ENCODE assay signal across 1 cellular context in the genomic region with DNA sequence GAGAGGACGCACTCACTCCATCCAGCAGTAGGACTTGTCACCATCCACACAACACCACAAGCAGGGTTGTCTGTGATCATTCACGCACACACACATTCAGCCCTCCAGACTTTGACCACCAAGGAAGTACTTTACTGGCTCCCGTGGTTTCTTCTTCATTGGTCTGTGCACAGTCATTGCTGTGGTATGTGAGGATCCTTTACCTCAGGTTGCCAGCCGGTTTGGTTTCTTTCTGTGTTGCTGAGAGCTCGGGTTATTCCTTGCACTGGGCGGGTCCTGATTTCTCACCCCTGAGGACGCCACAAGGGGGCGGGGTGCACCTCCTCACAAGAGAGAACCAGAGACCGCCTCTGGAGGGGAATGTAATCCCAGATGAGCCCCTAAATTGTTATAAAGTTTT.
TF ChIP-seq lines count a peak whose summit lies in the region.

No MANE protein-coding gene starts in this region.

TF ChIP-seq in H1, 55 proteins besides CTCF, POLR2A, EP300 and RAD21:
- TF ChIP-seq GABPA (IDR thresholded peaks at IDR 0.05; ENCODE audit: borderline replicate concordance, insufficient read depth, low read length) = no peak
- peak; percentile 4; the same call in 1 of the 2 replicates for TF ChIP-seq RFX5 (IDR thresholded peaks at IDR 0.05; ENCODE audit: borderline replicate concordance, low read depth, low read length)
- no peak for TF ChIP-seq SP2 (IDR thresholded peaks at IDR 0.05; ENCODE audit: low read length)
- TF ChIP-seq MAFK (IDR thresholded peaks at IDR 0.05; ENCODE audit: low read depth, low read length) = no peak
- TF ChIP-seq TEAD4 (IDR thresholded peaks at IDR 0.05; ENCODE audit: low read depth, low read length) = peak; percentile 81
- TF ChIP-seq BRCA1 (IDR thresholded peaks at IDR 0.05; ENCODE audit: low read depth, low read length) = no peak
- no peak for TF ChIP-seq SIX5 (IDR thresholded peaks at IDR 0.05; ENCODE audit: low read depth, low read length)
- TF ChIP-seq RBBP5 (IDR thresholded peaks at IDR 0.05; ENCODE audit: borderline replicate concordance, low read depth, low read length) = 0 out of 2 replicates have a peak, but pooled peaks have one; percentile 39
- TF ChIP-seq CHD1 (IDR thresholded peaks at IDR 0.05; ENCODE audit: low read depth, low read length) = no peak
- TF ChIP-seq TAF1 (IDR thresholded peaks at IDR 0.05; ENCODE audit: low read depth, low read length) = peak; percentile 42; the same call in 1 of the 2 replicates
- TF ChIP-seq JUND (IDR thresholded peaks at IDR 0.05; ENCODE audit: low read length) = peak; percentile 91
- TF ChIP-seq ASH2L (IDR thresholded peaks at IDR 0.05; ENCODE audit: low read length) = peak; percentile 10
- TF ChIP-seq JUN (IDR thresholded peaks at IDR 0.05; ENCODE audit: low read depth, low read length) = peak; percentile 70; the same call in 1 of the 2 replicates
- TF ChIP-seq POU5F1 (IDR thresholded peaks at IDR 0.05; ENCODE audit: low read depth, low read length) = no peak
- TF ChIP-seq, protein P1, sequence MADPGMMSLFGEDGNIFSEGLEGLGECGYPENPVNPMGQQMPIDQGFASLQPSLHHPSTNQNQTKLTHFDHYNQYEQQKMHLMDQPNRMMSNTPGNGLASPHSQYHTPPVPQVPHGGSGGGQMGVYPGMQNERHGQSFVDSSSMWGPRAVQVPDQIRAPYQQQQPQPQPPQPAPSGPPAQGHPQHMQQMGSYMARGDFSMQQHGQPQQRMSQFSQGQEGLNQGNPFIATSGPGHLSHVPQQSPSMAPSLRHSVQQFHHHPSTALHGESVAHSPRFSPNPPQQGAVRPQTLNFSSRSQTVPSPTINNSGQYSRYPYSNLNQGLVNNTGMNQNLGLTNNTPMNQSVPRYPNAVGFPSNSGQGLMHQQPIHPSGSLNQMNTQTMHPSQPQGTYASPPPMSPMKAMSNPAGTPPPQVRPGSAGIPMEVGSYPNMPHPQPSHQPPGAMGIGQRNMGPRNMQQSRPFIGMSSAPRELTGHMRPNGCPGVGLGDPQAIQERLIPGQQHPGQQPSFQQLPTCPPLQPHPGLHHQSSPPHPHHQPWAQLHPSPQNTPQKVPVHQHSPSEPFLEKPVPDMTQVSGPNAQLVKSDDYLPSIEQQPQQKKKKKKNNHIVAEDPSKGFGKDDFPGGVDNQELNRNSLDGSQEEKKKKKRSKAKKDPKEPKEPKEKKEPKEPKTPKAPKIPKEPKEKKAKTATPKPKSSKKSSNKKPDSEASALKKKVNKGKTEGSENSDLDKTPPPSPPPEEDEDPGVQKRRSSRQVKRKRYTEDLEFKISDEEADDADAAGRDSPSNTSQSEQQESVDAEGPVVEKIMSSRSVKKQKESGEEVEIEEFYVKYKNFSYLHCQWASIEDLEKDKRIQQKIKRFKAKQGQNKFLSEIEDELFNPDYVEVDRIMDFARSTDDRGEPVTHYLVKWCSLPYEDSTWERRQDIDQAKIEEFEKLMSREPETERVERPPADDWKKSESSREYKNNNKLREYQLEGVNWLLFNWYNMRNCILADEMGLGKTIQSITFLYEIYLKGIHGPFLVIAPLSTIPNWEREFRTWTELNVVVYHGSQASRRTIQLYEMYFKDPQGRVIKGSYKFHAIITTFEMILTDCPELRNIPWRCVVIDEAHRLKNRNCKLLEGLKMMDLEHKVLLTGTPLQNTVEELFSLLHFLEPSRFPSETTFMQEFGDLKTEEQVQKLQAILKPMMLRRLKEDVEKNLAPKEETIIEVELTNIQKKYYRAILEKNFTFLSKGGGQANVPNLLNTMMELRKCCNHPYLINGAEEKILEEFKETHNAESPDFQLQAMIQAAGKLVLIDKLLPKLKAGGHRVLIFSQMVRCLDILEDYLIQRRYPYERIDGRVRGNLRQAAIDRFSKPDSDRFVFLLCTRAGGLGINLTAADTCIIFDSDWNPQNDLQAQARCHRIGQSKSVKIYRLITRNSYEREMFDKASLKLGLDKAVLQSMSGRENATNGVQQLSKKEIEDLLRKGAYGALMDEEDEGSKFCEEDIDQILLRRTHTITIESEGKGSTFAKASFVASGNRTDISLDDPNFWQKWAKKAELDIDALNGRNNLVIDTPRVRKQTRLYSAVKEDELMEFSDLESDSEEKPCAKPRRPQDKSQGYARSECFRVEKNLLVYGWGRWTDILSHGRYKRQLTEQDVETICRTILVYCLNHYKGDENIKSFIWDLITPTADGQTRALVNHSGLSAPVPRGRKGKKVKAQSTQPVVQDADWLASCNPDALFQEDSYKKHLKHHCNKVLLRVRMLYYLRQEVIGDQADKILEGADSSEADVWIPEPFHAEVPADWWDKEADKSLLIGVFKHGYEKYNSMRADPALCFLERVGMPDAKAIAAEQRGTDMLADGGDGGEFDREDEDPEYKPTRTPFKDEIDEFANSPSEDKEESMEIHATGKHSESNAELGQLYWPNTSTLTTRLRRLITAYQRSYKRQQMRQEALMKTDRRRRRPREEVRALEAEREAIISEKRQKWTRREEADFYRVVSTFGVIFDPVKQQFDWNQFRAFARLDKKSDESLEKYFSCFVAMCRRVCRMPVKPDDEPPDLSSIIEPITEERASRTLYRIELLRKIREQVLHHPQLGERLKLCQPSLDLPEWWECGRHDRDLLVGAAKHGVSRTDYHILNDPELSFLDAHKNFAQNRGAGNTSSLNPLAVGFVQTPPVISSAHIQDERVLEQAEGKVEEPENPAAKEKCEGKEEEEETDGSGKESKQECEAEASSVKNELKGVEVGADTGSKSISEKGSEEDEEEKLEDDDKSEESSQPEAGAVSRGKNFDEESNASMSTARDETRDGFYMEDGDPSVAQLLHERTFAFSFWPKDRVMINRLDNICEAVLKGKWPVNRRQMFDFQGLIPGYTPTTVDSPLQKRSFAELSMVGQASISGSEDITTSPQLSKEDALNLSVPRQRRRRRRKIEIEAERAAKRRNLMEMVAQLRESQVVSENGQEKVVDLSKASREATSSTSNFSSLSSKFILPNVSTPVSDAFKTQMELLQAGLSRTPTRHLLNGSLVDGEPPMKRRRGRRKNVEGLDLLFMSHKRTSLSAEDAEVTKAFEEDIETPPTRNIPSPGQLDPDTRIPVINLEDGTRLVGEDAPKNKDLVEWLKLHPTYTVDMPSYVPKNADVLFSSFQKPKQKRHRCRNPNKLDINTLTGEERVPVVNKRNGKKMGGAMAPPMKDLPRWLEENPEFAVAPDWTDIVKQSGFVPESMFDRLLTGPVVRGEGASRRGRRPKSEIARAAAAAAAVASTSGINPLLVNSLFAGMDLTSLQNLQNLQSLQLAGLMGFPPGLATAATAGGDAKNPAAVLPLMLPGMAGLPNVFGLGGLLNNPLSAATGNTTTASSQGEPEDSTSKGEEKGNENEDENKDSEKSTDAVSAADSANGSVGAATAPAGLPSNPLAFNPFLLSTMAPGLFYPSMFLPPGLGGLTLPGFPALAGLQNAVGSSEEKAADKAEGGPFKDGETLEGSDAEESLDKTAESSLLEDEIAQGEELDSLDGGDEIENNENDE (IDR thresholded peaks at IDR 0.05; ENCODE audit: insufficient replicate concordance, low read length) = peak; percentile 55
